14 cellular contexts compared by ENCODE assay signal in genomic region chr3:196778755-196779154, GRCh38. TPM values are rescaled to one million over a fixed set of nuclear protein-coding genes. Genes with fewer than 3 reads are reported as not detected.
DNase-seq lines count a peak whose midpoint lies in the region; ATAC-seq and TF ChIP-seq lines count a peak whose summit lies in the region.
"Had no signal": no experiment of that assay in that cellular context is flagged by ENCODE, and none has a peak within 500 bp of the region (broad histone marks: within the 10 kb centered on the region; RNA-seq: fewer than 3 reads in every experiment).

No MANE protein-coding gene starts in this region.

- intact Hi-C loops in left lung (cut with DNase I), result no loop called here
- intact Hi-C loops in spleen (cut with DNase I; ENCODE audit: low total_unique reads), result no loop called here
- intact Hi-C loops in activated T-helper 2 cell treated with anti-CD3 and anti-CD28 coated beads, Interferon-gamma antibody, Interleukin-2, Interleukin-4, amounts not matched to agents 10 μg/mL and 5 μg/mL and 100 μg/mL, durations not matched to agents 14 hours and 24 hours and 36 hours (cut with micrococcal nuclease), result no loop called here

- peak overlapping the region; percentile 96 for H3K27ac Mint-ChIP-seq in chondrocyte (ENCODE audit: unreplicated experiment)
- no peak overlapping the region for H3K27ac Mint-ChIP-seq in activated T-helper 2 cell treated with anti-CD3 and anti-CD28 coated beads, Interferon-gamma antibody, Interleukin-2, Interleukin-4, amounts not matched to agents 10 μg/mL and 5 μg/mL and 100 μg/mL, durations not matched to agents 14 hours and 24 hours and 36 hours
- H3K27ac Mint-ChIP-seq: activated naive CD4-positive, alpha-beta T cell treated with anti-CD3 and anti-CD28 coated beads for 36 hours had no signal

- POLR2A ChIA-PET in AG04449 (lab: Yijun Ruan, JAX), result no interaction called here

- no peaks in the 10 kb centered on the region for H3K27me3 ChIP-seq in left lung
- H3K27me3 ChIP-seq in spleen (replicated peaks in 1 of 7), result no peaks in the 10 kb centered on the region
- H3K27me3 ChIP-seq: SJSA1, stomach had no signal

- H3K36me3 ChIP-seq in left lung (peaks cover 0 to 29% of the 10 kb centered on the region in 2 donors), spleen (peaks cover 3 to 50% (median 20%) of the 10 kb centered on the region in 6 donors)

- CTCF ChIA-PET in AG04449 (lab: Yijun Ruan, JAX), result interaction anchor here (1.0 kb wide), 1 partner anchor 9 kb away, joined by 3 read pairs; no protein-coding TSS in a partner anchor

- no peaks in the 10 kb centered on the region for H3K27me3 Mint-ChIP-seq in chondrocyte (ENCODE audit: low read depth)
- no peaks in the 10 kb centered on the region for H3K27me3 Mint-ChIP-seq in activated T-helper 2 cell treated with anti-CD3 and anti-CD28 coated beads, Interferon-gamma antibody, Interleukin-2, Interleukin-4, amounts not matched to agents 10 μg/mL and 5 μg/mL and 100 μg/mL, durations not matched to agents 14 hours and 24 hours and 36 hours (ENCODE audit: low read depth)

- ATAC-seq in left lung, result peak; percentile 42

- H3K27ac ChIP-seq in left lung (no peak overlapping the region), spleen (peak overlapping the region in 3 of 8 donors; percentile 30)
- H3K27ac ChIP-seq: SJSA1 had no signal

- peaks cover 8% of the 10 kb centered on the region for H3K36me3 Mint-ChIP-seq in chondrocyte (ENCODE audit: low read depth)
- H3K36me3 Mint-ChIP-seq in activated T-helper 2 cell treated with anti-CD3 and anti-CD28 coated beads, Interferon-gamma antibody, Interleukin-2, Interleukin-4, amounts not matched to agents 10 μg/mL and 5 μg/mL and 100 μg/mL, durations not matched to agents 14 hours and 24 hours and 36 hours (ENCODE audit: low read depth), result peaks cover 63% of the 10 kb centered on the region

- no peak for TF ChIP-seq POLR2A in spleen (IDR thresholded peaks at IDR 0.05)

- TF ChIP-seq CTCF in AG04449 (IDR thresholded peaks at IDR 0.05; ENCODE audit: insufficient read depth, low read length, missing control alignments) (no peak), chondrocyte (IDR thresholded peaks at IDR 0.05) (no peak), left lung (IDR thresholded peaks at IDR 0.05) (no peak), spleen (IDR thresholded peaks at IDR 0.05 in 8 of 11, conservative IDR thresholded peaks at IDR 0.05 in 3 of 11) (no peak), GM13976 (IDR thresholded peaks at IDR 0.05; ENCODE audit: borderline replicate concordance, control extremely low read depth, extremely low read depth, insufficient read depth, missing control alignments) (no peak)

- no peaks in the 10 kb centered on the region for H3K9me3 ChIP-seq in left lung
- peaks cover 0 to 4% (median 0%) of the 10 kb centered on the region in 8 donors for H3K9me3 ChIP-seq in spleen

- peaks cover 48% of the 10 kb centered on the region for H3K4me1 Mint-ChIP-seq in chondrocyte (ENCODE audit: low read depth)
- peaks cover 18% of the 10 kb centered on the region for H3K4me1 Mint-ChIP-seq in activated T-helper 2 cell treated with anti-CD3 and anti-CD28 coated beads, Interferon-gamma antibody, Interleukin-2, Interleukin-4, amounts not matched to agents 10 μg/mL and 5 μg/mL and 100 μg/mL, durations not matched to agents 14 hours and 24 hours and 36 hours (ENCODE audit: low read depth)

- H3K9me3 Mint-ChIP-seq in chondrocyte (ENCODE audit: low read depth), result no peaks in the 10 kb centered on the region
- peaks cover 16% of the 10 kb centered on the region for H3K9me3 Mint-ChIP-seq in activated T-helper 2 cell treated with anti-CD3 and anti-CD28 coated beads, Interferon-gamma antibody, Interleukin-2, Interleukin-4, amounts not matched to agents 10 μg/mL and 5 μg/mL and 100 μg/mL, durations not matched to agents 14 hours and 24 hours and 36 hours

- 74 to 82% (median 79%) methylated on average over 4 of the region's 4 CpGs for WGBS in spleen, 5 donors

- H3K4me1 ChIP-seq in left lung (peaks cover 0 to 30% of the 10 kb centered on the region in 2 donors), spleen (peaks cover 14 to 68% (median 48%) of the 10 kb centered on the region in 6 donors)

- H3K4me3 ChIP-seq in AG04449 (ENCODE audit: low read depth, low read length) (no peak overlapping the region), left lung (no peak overlapping the region), spleen (no peak overlapping the region)
- H3K4me3 ChIP-seq: SJSA1, stomach had no signal

- no peak overlapping the region for H3K4me3 Mint-ChIP-seq in chondrocyte (ENCODE audit: unreplicated experiment)
- H3K4me3 Mint-ChIP-seq in activated T-helper 2 cell treated with anti-CD3 and anti-CD28 coated beads, Interferon-gamma antibody, Interleukin-2, Interleukin-4, amounts not matched to agents 10 μg/mL and 5 μg/mL and 100 μg/mL, durations not matched to agents 14 hours and 24 hours and 36 hours (ENCODE audit: low read depth), result no peak overlapping the region
- H3K4me3 Mint-ChIP-seq: activated naive CD4-positive, alpha-beta T cell treated with anti-CD3 and anti-CD28 coated beads for 36 hours had no signal

- DNase-seq in AG04449 (ENCODE audit: low read depth, low spot score) (peak; percentile 65), HK-2 (ENCODE audit: unreplicated experiment) (peak; percentile 74), chondrocyte (ENCODE audit: low spot score) (no peak), left lung (no peak), spleen (no peak), GM13976 (ENCODE audit: low spot score) (no peak), DMS153 treated with DMSO at 0.1 percent for 48 hours (lab: John Stamatoyannopoulos, UW; ENCODE audit: unreplicated experiment) (no peak)
- DNase-seq in activated T-helper 2 cell treated with anti-CD3 and anti-CD28 coated beads, Interferon-gamma antibody, Interleukin-2, Interleukin-4, amounts not matched to agents 10 μg/mL and 5 μg/mL and 100 μg/mL, durations not matched to agents 14 hours and 24 hours and 36 hours (ENCODE audit: low spot score), result no peak
- DNase-seq: activated CD4-positive, alpha-beta T cell treated with anti-CD3 and anti-CD28 coated beads for 4 hours; activated naive CD4-positive, alpha-beta T cell treated with anti-CD3 and anti-CD28 coated beads for 36 hours; C1 segment of cervical spinal cord; NCI-H510A; stomach had no signal

- in situ Hi-C loops in GM13976 (cut with MboI; ENCODE audit: low sequenced_read_pairs, unreplicated experiment), result no loop called here

RNA-seq across cellular contexts. Expression of gene PAK2, which starts 39.1 kb away (rescaled TPM):
- total RNA-seq in chondrocyte (61.3 to 90.3 TPM (median 79.9 TPM) in 3 replicates), left lung (10 to 100 TPM; 71.6 to 87.1 TPM), spleen (100 to 1,000 TPM in 5 of 7 donors, 10 to 100 TPM in 2; 95.1 to 113 (median 108) TPM)
- 10 to 100 TPM; 21.2 to 34.9 (median 25.1) TPM for polyA plus RNA-seq in spleen
- 103 and 107 TPM in 2 replicates for total RNA-seq in activated T-helper 2 cell treated with anti-CD3 and anti-CD28 coated beads, Interferon-gamma antibody, Interleukin-2, Interleukin-4, amounts not matched to agents 10 μg/mL and 5 μg/mL and 100 μg/mL, durations not matched to agents 14 hours and 24 hours and 36 hours

Comparison
In these comparisons a context has a peak if more than half of its experiments do, and no peak if none do; other contexts are left out.
1. DNase-seq: peak in AG04449 (single experiment) and HK-2 (single experiment); none in chondrocyte (single experiment), left lung (0 of 2), spleen (single experiment), GM13976 (single experiment), activated T-helper 2 cell treated with anti-CD3 and anti-CD28 coated beads, Interferon-gamma antibody, Interleukin-2, Interleukin-4, amounts not matched to agents 10 μg/mL and 5 μg/mL and 100 μg/mL, durations not matched to agents 14 hours and 24 hours and 36 hours (single experiment) and DMS153 treated with DMSO at 0.1 percent for 48 hours (single experiment).